Comparison of ENCODE assay signal across 17 cellular contexts in genomic region chr13:109332501-109333499, GRCh38.
DNase-seq lines count a peak whose midpoint lies in the region; ATAC-seq and TF ChIP-seq lines count a peak whose summit lies in the region.
"Had no signal": no experiment of that assay in that cellular context is flagged by ENCODE, and none has a peak within 500 bp of the region (broad histone marks: within the 10 kb centered on the region; RNA-seq: fewer than 3 reads in every experiment).

No MANE protein-coding gene starts in this region.

- intact Hi-C loops in left lung (cut with DNase I) (no loop called here), transverse colon (cut with DNase I; ENCODE audit: low total_unique reads) (no loop called here)

- WGBS in transverse colon (ENCODE audit: low coverage in 1 of 2), 2 donors = 60 to 61% methylated on average over 6 to 25 of the region's 26 CpGs

- H3K9me3 ChIP-seq in left lung (no peaks in the 10 kb centered on the region), transverse colon (no peaks in the 10 kb centered on the region)
- H3K9me3 ChIP-seq: pancreas, sigmoid colon, SJSA1 had no signal

- H3K27me3 ChIP-seq in left lung (no peaks in the 10 kb centered on the region), transverse colon (no peaks in the 10 kb centered on the region)
- H3K27me3 ChIP-seq: pancreas, sigmoid colon, SJSA1 had no signal

- TF ChIP-seq POLR2A in transverse colon (IDR thresholded peaks at IDR 0.05) = no peak

- TF ChIP-seq CTCF in left lung (IDR thresholded peaks at IDR 0.05) (no peak), transverse colon (IDR thresholded peaks at IDR 0.05) (no peak)

- H3K27ac ChIP-seq in left lung (no peak overlapping the region), transverse colon (no peak overlapping the region)
- H3K27ac ChIP-seq: pancreas, sigmoid colon, SJSA1 had no signal

- no peak for TF ChIP-seq EP300 in transverse colon (IDR thresholded peaks at IDR 0.05; ENCODE audit: low read depth)

- peak; percentile 30 for DNase-seq in NCI-H2107 treated with DMSO at 0.1 percent for 48 hours (lab: John Stamatoyannopoulos, UW; ENCODE audit: unreplicated experiment)
- no peak for DNase-seq in NCI-H2107 (lab: John Stamatoyannopoulos, UW)
- peak; percentile 74 to 89 for DNase-seq in SHP77 (lab: John Stamatoyannopoulos, UW)
- no peak for DNase-seq in left lung
- peak; percentile 19 for DNase-seq in transverse colon
- no peak for DNase-seq in iPS-NIHi11 (ENCODE audit: low spot score)
- no peak for DNase-seq in HCEC 1CT
- DNase-seq: 8988T; effector memory CD8-positive, alpha-beta T cell; MV-4-11; pancreas; sigmoid colon; stimulated activated naive CD8-positive, alpha-beta T cell treated with anti-CD3 and anti-CD28 coated beads, Interleukin-15, Interleukin-2, amounts not matched to agents 100 U/mL and 50 U/mL, for 24 hours had no signal

- H3K36me3 ChIP-seq in left lung = no peaks in the 10 kb centered on the region
- no peaks in the 10 kb centered on the region for H3K36me3 ChIP-seq in transverse colon
- H3K36me3 ChIP-seq: pancreas, sigmoid colon, SJSA1 had no signal

- H3K4me1 ChIP-seq in left lung (no peaks in the 10 kb centered on the region), transverse colon (peaks cover 0 to 2% (median 0%) of the 10 kb centered on the region in 4 donors)
- H3K4me1 ChIP-seq: pancreas had no signal

- in situ Hi-C loops in transverse colon (cut with MboI; ENCODE audit: low pct_ligation_motif_present in 1 of 4, low pct_unique_long_range_greater_than_20kb in 1 of 4, low sequenced_read_pairs in 3 of 4) = no loop called here

- peak; percentile 52 for ATAC-seq in left lung
- ATAC-seq in HG03378 (IDR thresholded peaks at IDR 0.05; ENCODE audit: unreplicated experiment) = no peak
- ATAC-seq: effector memory CD8-positive, alpha-beta T cell; K562; stimulated activated naive CD8-positive, alpha-beta T cell treated with anti-CD3 and anti-CD28 coated beads, Interleukin-15, Interleukin-2, amounts not matched to agents 100 U/mL and 50 U/mL, for 24 hours had no signal

- H3K4me3 ChIP-seq in left lung (no peak overlapping the region), transverse colon (peak overlapping the region in 1 of 4 donors; percentile 16)
- H3K4me3 ChIP-seq: K562, lung, pancreas, sigmoid colon, SJSA1 had no signal

Comparison
In these comparisons a context has a peak if more than half of its experiments do, and no peak if none do; other contexts are left out.
1. DNase-seq: peak in NCI-H2107 treated with DMSO at 0.1 percent for 48 hours (single experiment), SHP77 (2 of 2) and transverse colon (single experiment); none in NCI-H2107 (single experiment), left lung (0 of 2), iPS-NIHi11 (single experiment) and HCEC 1CT (single experiment).